Comparison of ENCODE assay signal across 18 cellular contexts in the genomic region with DNA sequence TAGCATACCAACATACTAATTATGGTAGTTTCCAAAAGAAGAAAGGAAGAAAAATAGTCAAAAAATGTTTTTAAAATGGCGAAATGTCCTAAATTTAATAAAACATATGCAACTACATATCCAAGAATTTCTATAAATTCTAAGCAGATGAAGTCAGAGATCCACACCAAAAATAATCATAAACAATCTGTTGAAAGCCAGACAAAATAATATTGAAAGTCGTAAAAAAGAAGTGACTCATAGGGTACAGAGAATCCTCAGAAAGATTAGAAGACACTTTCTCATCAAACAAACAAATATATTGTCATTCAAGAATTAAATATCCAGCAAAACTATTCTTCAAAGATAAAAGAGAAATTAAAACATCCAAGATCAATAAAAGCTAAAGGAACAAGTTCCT.
"Had no signal": no experiment of that assay in that cellular context is flagged by ENCODE, and none has a peak within 500 bp of the region (broad histone marks: within the 10 kb centered on the region; RNA-seq: fewer than 3 reads in every experiment).

No MANE protein-coding gene starts in this region.

- ATAC-seq: foreskin keratinocyte; gastroesophageal sphincter; heart left ventricle; left cardiac atrium; left lung; left ventricle myocardium superior; lower lobe of right lung; naive thymus-derived CD4-positive, alpha-beta T cell had no signal

- H3K27me3 ChIP-seq: dorsolateral prefrontal cortex, esophagus muscularis mucosa, foreskin keratinocyte, gastroesophageal sphincter, heart left ventricle, hepatocyte, left lung had no signal

- H3K4me2 ChIP-seq: hepatocyte had no signal

- H3K79me2 ChIP-seq: hepatocyte had no signal

- H3K9me3 ChIP-seq: esophagus muscularis mucosa, gastroesophageal sphincter, heart left ventricle, left lung, lower lobe of right lung had no signal

- H3K36me3 ChIP-seq: esophagus muscularis mucosa, gastroesophageal sphincter, heart left ventricle, left lung, lower lobe of right lung had no signal

- H3K4me3 ChIP-seq: coronary artery, dorsolateral prefrontal cortex, esophagus muscularis mucosa, gastroesophageal sphincter, heart left ventricle, hepatocyte, left lung, lower lobe of right lung had no signal

- DNase-seq: dermis blood vessel endothelial cell; dorsolateral prefrontal cortex; effector CD4-positive, alpha-beta T cell; effector memory CD4-positive, alpha-beta T cell; foreskin keratinocyte; heart left ventricle; hypothalamus; immature natural killer cell; left cardiac atrium; left lung; left ventricle myocardium superior; lower lobe of right lung; mesenchymal stem cell; naive thymus-derived CD4-positive, alpha-beta T cell had no signal

- H2AFZ ChIP-seq: hepatocyte had no signal

- H3K4me1 ChIP-seq: esophagus muscularis mucosa, foreskin keratinocyte, gastroesophageal sphincter, heart left ventricle, left lung, lower lobe of right lung had no signal

- H3K27ac ChIP-seq: coronary artery, dorsolateral prefrontal cortex, esophagus muscularis mucosa, foreskin keratinocyte, gastroesophageal sphincter, heart left ventricle, hepatocyte, left lung, lower lobe of right lung had no signal
